25 cellular contexts compared by ENCODE assay signal in the genomic region with DNA sequence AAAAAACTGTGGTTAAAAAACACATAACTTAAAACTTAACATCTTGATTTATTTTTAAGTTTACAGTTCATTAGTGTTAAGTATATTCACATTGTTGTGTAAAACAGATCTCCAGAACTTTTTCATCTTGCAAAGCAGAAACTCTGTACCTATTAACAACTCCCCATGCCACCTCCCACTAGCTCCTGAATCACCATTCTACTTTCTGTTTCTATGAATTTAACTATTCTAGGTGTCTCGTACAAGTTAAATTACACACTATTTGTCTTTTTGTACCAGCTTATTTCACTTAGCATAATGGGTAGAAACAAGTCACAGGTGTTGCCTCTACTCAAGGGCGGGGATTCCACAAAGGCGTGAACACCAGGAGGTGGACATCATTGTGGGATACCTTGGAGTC. TPM values are rescaled to one million over a fixed set of nuclear protein-coding genes. Genes with fewer than 3 reads are reported as not detected.
DNase-seq lines count a peak whose midpoint lies in the region; ATAC-seq and TF ChIP-seq lines count a peak whose summit lies in the region.
"Had no signal": no experiment of that assay in that cellular context is flagged by ENCODE, and none has a peak within 500 bp of the region (broad histone marks: within the 10 kb centered on the region; RNA-seq: fewer than 3 reads in every experiment).

No MANE protein-coding gene starts in this region.

- CTCF ChIA-PET in activated CD4-positive, alpha-beta T cell treated with anti-CD3 and anti-CD28 coated beads for 36 hours (lab: Charles Lee), result interaction anchor here (0.6 to 2.4 kb wide), 12 partner anchors 9 to 359 kb away, joined by 3 to 9 read pairs (median 4); partner anchors contain the start of gene HDDC3
- CTCF ChIA-PET in CD8-positive, alpha-beta memory T cell (lab: Charles Lee), result interaction anchor here (1.0 to 1.3 kb wide), 2 partner anchors 11 kb away, joined by 3 read pairs; no protein-coding TSS in a partner anchor

- peaks cover 83% of the 10 kb centered on the region for H3K4me1 Mint-ChIP-seq in activated CD4-positive, alpha-beta T cell treated with anti-CD3 and anti-CD28 coated beads for 36 hours
- peaks cover 66 to 96% (median 82%) of the 10 kb centered on the region in 3 donors for H3K4me1 Mint-ChIP-seq in CD8-positive, alpha-beta memory T cell
- peaks cover 55% of the 10 kb centered on the region for H3K4me1 Mint-ChIP-seq in activated T-helper 17 cell treated with anti-CD3 and anti-CD28 coated beads, Interleukin-2, amount 50 U/mL, for 72 hours
- H3K4me1 Mint-ChIP-seq in natural killer cell, result peaks cover 75 to 77% of the 10 kb centered on the region in 2 donors

- H3K4me1 ChIP-seq in CD8-positive, alpha-beta memory T cell (ENCODE audit: insufficient read depth, low read length), result peaks cover 79% of the 10 kb centered on the region
- H3K4me1 ChIP-seq: BE2C had no signal

- H3K27ac Mint-ChIP-seq in activated CD4-positive, alpha-beta T cell treated with anti-CD3 and anti-CD28 coated beads for 36 hours, result peak overlapping the region; percentile 88
- peak overlapping the region in 6 of 8 donors; percentile 27 to 86 (median 52) for H3K27ac Mint-ChIP-seq in CD8-positive, alpha-beta memory T cell
- H3K27ac Mint-ChIP-seq in activated T-helper 17 cell treated with anti-CD3 and anti-CD28 coated beads, Interleukin-2, amount 50 U/mL, for 72 hours, result peak overlapping the region; percentile 65
- H3K27ac Mint-ChIP-seq in natural killer cell, result peak overlapping the region; percentile 81 to 86

- POLR2A ChIA-PET in activated CD4-positive, alpha-beta T cell treated with anti-CD3 and anti-CD28 coated beads for 36 hours (lab: Charles Lee), result interaction anchor here (0.6 to 0.9 kb wide), 5 partner anchors 10 to 398 kb away, joined by 3 to 4 read pairs (median 3); no protein-coding TSS in a partner anchor
- POLR2A ChIA-PET in CD8-positive, alpha-beta memory T cell (lab: Charles Lee), result interaction anchor here (0.7 kb wide), 1 partner anchor 42 kb away, joined by 3 read pairs; no protein-coding TSS in a partner anchor

- H3K27ac ChIP-seq in CD8-positive, alpha-beta memory T cell (ENCODE audit: low read depth, low read length), result no peak overlapping the region
- H3K27ac ChIP-seq: HL-60, sigmoid colon, SK-N-MC had no signal

- no peaks in the 10 kb centered on the region for H3K9me3 ChIP-seq in CD8-positive, alpha-beta memory T cell (ENCODE audit: low read length)
- H3K9me3 ChIP-seq in MG63, result no peaks in the 10 kb centered on the region
- H3K9me3 ChIP-seq: BE2C, heart left ventricle, sigmoid colon had no signal

- no peaks in the 10 kb centered on the region for H3K36me3 ChIP-seq in CD8-positive, alpha-beta memory T cell (ENCODE audit: insufficient read depth, low read length)
- H3K36me3 ChIP-seq in MG63, result no peaks in the 10 kb centered on the region
- H3K36me3 ChIP-seq: BE2C, heart left ventricle, sigmoid colon had no signal

- peaks cover 31% of the 10 kb centered on the region for H3K36me3 Mint-ChIP-seq in activated CD4-positive, alpha-beta T cell treated with anti-CD3 and anti-CD28 coated beads for 36 hours (ENCODE audit: low read depth)
- peaks cover 5 to 11% (median 9%) of the 10 kb centered on the region in 3 donors for H3K36me3 Mint-ChIP-seq in CD8-positive, alpha-beta memory T cell
- peaks cover 22% of the 10 kb centered on the region for H3K36me3 Mint-ChIP-seq in activated T-helper 17 cell treated with anti-CD3 and anti-CD28 coated beads, Interleukin-2, amount 50 U/mL, for 72 hours (ENCODE audit: low read depth)
- no peaks in the 10 kb centered on the region for H3K36me3 Mint-ChIP-seq in natural killer cell

- H3K27me3 Mint-ChIP-seq in activated CD4-positive, alpha-beta T cell treated with anti-CD3 and anti-CD28 coated beads for 36 hours, result no peaks in the 10 kb centered on the region
- no peaks in the 10 kb centered on the region for H3K27me3 Mint-ChIP-seq in CD8-positive, alpha-beta memory T cell
- H3K27me3 Mint-ChIP-seq in activated T-helper 17 cell treated with anti-CD3 and anti-CD28 coated beads, Interleukin-2, amount 50 U/mL, for 72 hours, result no peaks in the 10 kb centered on the region
- H3K27me3 Mint-ChIP-seq in natural killer cell (ENCODE audit: low read depth in 2 of 2), result no peaks in the 10 kb centered on the region

- TF ChIP-seq CTCF in natural killer cell (IDR thresholded peaks at IDR 0.05), result no peak

- H3K27me3 ChIP-seq in CD8-positive, alpha-beta memory T cell (ENCODE audit: insufficient read depth, low read length, poor library complexity, severe bottlenecking), result no peaks in the 10 kb centered on the region
- H3K27me3 ChIP-seq in MG63, result no peaks in the 10 kb centered on the region
- H3K27me3 ChIP-seq: BE2C, dorsolateral prefrontal cortex, heart left ventricle, sigmoid colon had no signal

- no peaks in the 10 kb centered on the region for H3K9me3 Mint-ChIP-seq in activated CD4-positive, alpha-beta T cell treated with anti-CD3 and anti-CD28 coated beads for 36 hours (ENCODE audit: low read depth)
- no peaks in the 10 kb centered on the region for H3K9me3 Mint-ChIP-seq in CD8-positive, alpha-beta memory T cell
- no peaks in the 10 kb centered on the region for H3K9me3 Mint-ChIP-seq in activated T-helper 17 cell treated with anti-CD3 and anti-CD28 coated beads, Interleukin-2, amount 50 U/mL, for 72 hours
- no peaks in the 10 kb centered on the region for H3K9me3 Mint-ChIP-seq in natural killer cell

- ATAC-seq in activated CD4-positive, alpha-beta T cell treated with anti-CD3 and anti-CD28 coated beads for 36 hours, result peak; percentile 62
- ATAC-seq in activated T-helper 17 cell treated with anti-CD3 and anti-CD28 coated beads, Interleukin-2, amount 50 U/mL, for 72 hours (replicated peaks), result peak; percentile 73
- no peak for ATAC-seq in natural killer cell
- no peak for ATAC-seq in HG03342 (IDR thresholded peaks at IDR 0.05; ENCODE audit: unreplicated experiment)
- ATAC-seq: heart left ventricle had no signal

- DNase-seq in activated CD4-positive, alpha-beta T cell treated with anti-CD3 and anti-CD28 coated beads for 36 hours, result no peak
- no peak for DNase-seq in activated CD4-positive, alpha-beta T cell treated with anti-CD3 and anti-CD28 coated beads, Interleukin-2, amount 50 U/mL, for 4 hours
- no peak for DNase-seq in CD8-positive, alpha-beta memory T cell
- DNase-seq in natural killer cell (no peak), MG63 (no peak), NCI-H1092 treated with DMSO at 0.1 percent for 48 hours (lab: John Stamatoyannopoulos, UW) (no peak)
- DNase-seq: 8988T; activated CD4-positive, CD25-positive, alpha-beta regulatory T cell treated with anti-CD3 and anti-CD28 coated beads, Interleukin-2, amount 50 U/mL, for 72 hours; anterior cingulate cortex; BE2C; caudate nucleus; dorsolateral prefrontal cortex; heart left ventricle; IMR-90; NCI-H1417 treated with DMSO at 0.1 percent for 48 hours; NCI-H2107; NCI-H510A; sigmoid colon; stimulated activated naive CD4-positive, alpha-beta T cell; T1000; trophoblast cell had no signal

- no peak overlapping the region for H3K4me3 ChIP-seq in CD8-positive, alpha-beta memory T cell (ENCODE audit: low read length)
- H3K4me3 ChIP-seq in MG63, result no peak overlapping the region
- H3K4me3 ChIP-seq: dorsolateral prefrontal cortex, heart left ventricle, sigmoid colon, SK-N-MC had no signal

- intact Hi-C loops in activated CD4-positive, alpha-beta T cell treated with anti-CD3 and anti-CD28 coated beads for 36 hours (cut with DNase I, micrococcal nuclease), result no loop called here
- intact Hi-C loops in natural killer cell (cut with micrococcal nuclease), result no loop called here

- H3K4me3 Mint-ChIP-seq in activated CD4-positive, alpha-beta T cell treated with anti-CD3 and anti-CD28 coated beads for 36 hours, result peak overlapping the region; percentile 13
- peak overlapping the region in 1 of 7 donors; percentile 15 for H3K4me3 Mint-ChIP-seq in CD8-positive, alpha-beta memory T cell
- peak overlapping the region; percentile 62 for H3K4me3 Mint-ChIP-seq in activated T-helper 17 cell treated with anti-CD3 and anti-CD28 coated beads, Interleukin-2, amount 50 U/mL, for 72 hours
- no peak overlapping the region for H3K4me3 Mint-ChIP-seq in natural killer cell

RNA-seq across cellular contexts. Expression of gene CRTC3, which starts 43.2 kb away (rescaled TPM):
- total RNA-seq in activated CD4-positive, alpha-beta T cell treated with anti-CD3 and anti-CD28 coated beads for 36 hours, result 10 to 100 TPM; 32.4 to 36.2 TPM
- total RNA-seq in CD8-positive, alpha-beta memory T cell, result 10 to 100 TPM; 25.5 to 26.7 TPM
- 34.2 TPM for polyA plus RNA-seq in CD8-positive, alpha-beta memory T cell
- 10 to 100 TPM; 50.6 to 61.0 TPM for total RNA-seq in activated T-helper 17 cell treated with anti-CD3 and anti-CD28 coated beads, Interleukin-2, amount 50 U/mL, for 72 hours
- 100 to 1,000 TPM in 1 of 3 donors, 10 to 100 TPM in 2; 68.8 to 101 (median 92.4) TPM for total RNA-seq in natural killer cell
- 3.8 and 5.6 TPM in 2 replicates for total RNA-seq in MG63 (2014; rRNA removed; shearing (Covaris generic); ENCODE audit: low replicate concordance)

Comparison
In these comparisons a context has a peak if more than half of its experiments do, and no peak if none do; other contexts are left out.
1. ATAC-seq: peak in activated CD4-positive, alpha-beta T cell treated with anti-CD3 and anti-CD28 coated beads for 36 hours (single experiment) and activated T-helper 17 cell treated with anti-CD3 and anti-CD28 coated beads, Interleukin-2, amount 50 U/mL, for 72 hours (single experiment); none in natural killer cell (0 of 3) and HG03342 (single experiment).
2. Peak in every context shown above with its lines, with median percentiles within 50 percentile points of each other: H3K27ac Mint-ChIP-seq.